In genomic region chr21:45542242-45542666, GRCh38 we compare ENCODE assay signal across 8 cellular contexts. TPM values are rescaled to one million over a fixed set of nuclear protein-coding genes. Genes with fewer than 3 reads are reported as not detected.
DNase-seq lines count a peak whose midpoint lies in the region; ATAC-seq and TF ChIP-seq lines count a peak whose summit lies in the region.

Gene SLC19A1, minus strand, starts transcription at chr21:45542440. Its CDS starts 4,481 bp downstream, at chr21:45537959.

- H3K36me3 ChIP-seq in cardiac muscle cell: no peaks in the 10 kb centered on the region
- H3K36me3 ChIP-seq in parathyroid adenoma (ENCODE audit: control insufficient read depth, insufficient read depth, low read length): no peaks in the 10 kb centered on the region

- ATAC-seq in SK-N-SH treated with all-trans-retinoic acid at 6 μM for 48 hours: peak; percentile 79
- peak; percentile 81 to 87 for ATAC-seq in activated naive CD4-positive, alpha-beta T cell treated with anti-CD3 and anti-CD28 coated beads, Interleukin-2, amount 50 U/mL, for 72 hours

- H3K4me1 ChIP-seq in cardiac muscle cell (ENCODE audit: low read depth) (peaks cover 11% of the 10 kb centered on the region), parathyroid adenoma (no peaks in the 10 kb centered on the region)

- in situ Hi-C loops in GM18951 (cut with MboI; ENCODE audit: low sequenced_read_pairs, unreplicated experiment): no loop called here

- peak within 1 kb of the TSS; percentile 64 for H2AFZ ChIP-seq in parathyroid adenoma

- H3K9me3 ChIP-seq in cardiac muscle cell (ENCODE audit: low read depth): no peaks in the 10 kb centered on the region
- no peaks in the 10 kb centered on the region for H3K9me3 ChIP-seq in parathyroid adenoma (ENCODE audit: control insufficient read depth, low read length)

- no peak; the same call in 1 of the 2 replicates for TF ChIP-seq CTCF in AG10803 (conservative IDR thresholded peaks at IDR 0.05; ENCODE audit: low read length)
- TF ChIP-seq CTCF in HL-60 (IDR thresholded peaks at IDR 0.05; ENCODE audit: insufficient read depth, low read length): no peak
- peak; percentile 19 for TF ChIP-seq CTCF in cardiac muscle cell (IDR thresholded peaks at IDR 0.05; ENCODE audit: low read depth, low read length)
- TF ChIP-seq CTCF in parathyroid adenoma (IDR thresholded peaks at IDR 0.05): no peak

- H3K9ac ChIP-seq in parathyroid adenoma: no peak within 1 kb of the TSS

- no peaks in the 10 kb centered on the region for H3K79me2 ChIP-seq in parathyroid adenoma

- H3K4me3 ChIP-seq in AG10803 (ENCODE audit: low read length): peak within 1 kb of the TSS; percentile 55
- H3K4me3 ChIP-seq in HL-60 (replicated peaks; ENCODE audit: insufficient read depth, low read length): peak within 1 kb of the TSS; percentile 75
- peak within 1 kb of the TSS; percentile 96 for H3K4me3 ChIP-seq in cardiac muscle cell
- peak within 1 kb of the TSS; percentile 42 for H3K4me3 ChIP-seq in parathyroid adenoma (ENCODE audit: low read depth, low read length)

- no peaks in the 10 kb centered on the region for H3K9me3 Mint-ChIP-seq in activated naive CD4-positive, alpha-beta T cell treated with anti-CD3 and anti-CD28 coated beads, Interleukin-2, amount 50 U/mL, for 72 hours

- peak within 1 kb of the TSS; percentile 74 for H3K4me2 ChIP-seq in parathyroid adenoma (ENCODE audit: low read length)

- no peaks in the 10 kb centered on the region for H3K36me3 Mint-ChIP-seq in activated naive CD4-positive, alpha-beta T cell treated with anti-CD3 and anti-CD28 coated beads, Interleukin-2, amount 50 U/mL, for 72 hours

- H3K27ac Mint-ChIP-seq in activated naive CD4-positive, alpha-beta T cell treated with anti-CD3 and anti-CD28 coated beads, Interleukin-2, amount 50 U/mL, for 72 hours: peak within 1 kb of the TSS in 1 of 2 donors; percentile 64

- peak; percentile 65 for TF ChIP-seq POLR2A in GM18951 (IDR thresholded peaks at IDR 0.05; ENCODE audit: extremely low read depth, insufficient read depth, insufficient read length)

- H3K27me3 ChIP-seq in HL-60 (ENCODE audit: insufficient read depth, poor library complexity, severe bottlenecking) (no peaks in the 10 kb centered on the region), cardiac muscle cell (no peaks in the 10 kb centered on the region), parathyroid adenoma (ENCODE audit: control insufficient read depth, insufficient read depth, low read length) (no peaks in the 10 kb centered on the region)

- H3K27ac ChIP-seq in HL-60 (replicated peaks) (peak within 1 kb of the TSS; percentile 86), cardiac muscle cell (peak within 1 kb of the TSS; percentile 58), parathyroid adenoma (no peak within 1 kb of the TSS)

- DNase-seq in AG10803 (ENCODE audit: low read depth): peak; percentile 45
- DNase-seq in HL-60 (ENCODE audit: low read depth in 1 of 2, low spot score in 1 of 2): peak; percentile 56 to 70
- peak; percentile 68 to 85 for DNase-seq in activated naive CD4-positive, alpha-beta T cell treated with anti-CD3 and anti-CD28 coated beads, Interleukin-2, amount 50 U/mL, for 72 hours (ENCODE audit: low spot score in 2 of 2)
- peak; percentile 69 to 79 for DNase-seq in cardiac muscle cell (ENCODE audit: low read depth in 1 of 2, low spot score in 1 of 2)
- DNase-seq in ureter (ENCODE audit: low spot score): no peak

TF ChIP-seq in SK-N-SH treated with all-trans-retinoic acid at 6 μM for 48 hours, 23 proteins besides CTCF, POLR2A, EP300 and RAD21 (continues in another document):
- TF ChIP-seq ARNTL (CRISPR knock-in tag; IDR thresholded peaks at IDR 0.05; ENCODE audit: borderline replicate concordance, low read depth) (no peak), TSHZ2 (CRISPR knock-in tag; IDR thresholded peaks at IDR 0.05) (no peak), CSRNP3 (CRISPR knock-in tag; IDR thresholded peaks at IDR 0.05) (no peak), ESRRG (CRISPR knock-in tag; IDR thresholded peaks at IDR 0.05) (no peak), RARB (CRISPR knock-in tag; IDR thresholded peaks at IDR 0.05) (no peak), CREB5 (CRISPR knock-in tag; IDR thresholded peaks at IDR 0.05; ENCODE audit: low read depth) (no peak), TCF4 (CRISPR knock-in tag; IDR thresholded peaks at IDR 0.05; ENCODE audit: borderline replicate concordance) (no peak), ZNF8 (CRISPR knock-in tag; IDR thresholded peaks at IDR 0.05) (no peak)
- TF ChIP-seq, protein P1, sequence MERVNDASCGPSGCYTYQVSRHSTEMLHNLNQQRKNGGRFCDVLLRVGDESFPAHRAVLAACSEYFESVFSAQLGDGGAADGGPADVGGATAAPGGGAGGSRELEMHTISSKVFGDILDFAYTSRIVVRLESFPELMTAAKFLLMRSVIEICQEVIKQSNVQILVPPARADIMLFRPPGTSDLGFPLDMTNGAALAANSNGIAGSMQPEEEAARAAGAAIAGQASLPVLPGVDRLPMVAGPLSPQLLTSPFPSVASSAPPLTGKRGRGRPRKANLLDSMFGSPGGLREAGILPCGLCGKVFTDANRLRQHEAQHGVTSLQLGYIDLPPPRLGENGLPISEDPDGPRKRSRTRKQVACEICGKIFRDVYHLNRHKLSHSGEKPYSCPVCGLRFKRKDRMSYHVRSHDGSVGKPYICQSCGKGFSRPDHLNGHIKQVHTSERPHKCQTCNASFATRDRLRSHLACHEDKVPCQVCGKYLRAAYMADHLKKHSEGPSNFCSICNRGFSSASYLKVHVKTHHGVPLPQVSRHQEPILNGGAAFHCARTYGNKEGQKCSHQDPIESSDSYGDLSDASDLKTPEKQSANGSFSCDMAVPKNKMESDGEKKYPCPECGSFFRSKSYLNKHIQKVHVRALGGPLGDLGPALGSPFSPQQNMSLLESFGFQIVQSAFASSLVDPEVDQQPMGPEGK (CRISPR knock-in tag; IDR thresholded peaks at IDR 0.05; ENCODE audit: borderline replicate concordance): no peak
- TF ChIP-seq, protein P2, sequence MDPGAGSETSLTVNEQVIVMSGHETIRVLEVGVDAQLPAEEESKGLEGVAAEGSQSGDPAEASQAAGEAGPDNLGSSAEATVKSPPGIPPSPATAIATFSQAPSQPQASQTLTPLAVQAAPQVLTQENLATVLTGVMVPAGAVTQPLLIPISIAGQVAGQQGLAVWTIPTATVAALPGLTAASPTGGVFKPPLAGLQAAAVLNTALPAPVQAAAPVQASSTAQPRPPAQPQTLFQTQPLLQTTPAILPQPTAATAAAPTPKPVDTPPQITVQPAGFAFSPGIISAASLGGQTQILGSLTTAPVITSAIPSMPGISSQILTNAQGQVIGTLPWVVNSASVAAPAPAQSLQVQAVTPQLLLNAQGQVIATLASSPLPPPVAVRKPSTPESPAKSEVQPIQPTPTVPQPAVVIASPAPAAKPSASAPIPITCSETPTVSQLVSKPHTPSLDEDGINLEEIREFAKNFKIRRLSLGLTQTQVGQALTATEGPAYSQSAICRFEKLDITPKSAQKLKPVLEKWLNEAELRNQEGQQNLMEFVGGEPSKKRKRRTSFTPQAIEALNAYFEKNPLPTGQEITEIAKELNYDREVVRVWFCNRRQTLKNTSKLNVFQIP (CRISPR knock-in tag; IDR thresholded peaks at IDR 0.05; ENCODE audit: borderline replicate concordance, low read depth): no peak

RNA-seq across cellular contexts. Expression of gene SLC19A1, which starts in this region (rescaled TPM):
- total RNA-seq in activated naive CD4-positive, alpha-beta T cell treated with anti-CD3 and anti-CD28 coated beads, Interleukin-2, amount 50 U/mL, for 72 hours: 10 to 100 TPM; 24.9 to 62.5 TPM
- total RNA-seq in cardiac muscle cell: 19.5 and 25.4 TPM in 2 replicates
- polyA plus RNA-seq in cardiac muscle cell: 35.1 and 50.3 TPM in 2 replicates
- 23.0 TPM for total RNA-seq in ureter

Comparison
In these comparisons a context has a peak if more than half of its experiments do, and no peak if none do; other contexts are left out.
1. H3K4me3 ChIP-seq: peak in every context shown above with its lines; median percentile 96 in cardiac muscle cell; 75 in HL-60; 55 in AG10803; 42 in parathyroid adenoma.